9 cellular contexts compared by ENCODE assay signal in genomic region chr19:37817180-37817911, GRCh38. TPM values are rescaled to one million over a fixed set of nuclear protein-coding genes. Genes with fewer than 3 reads are reported as not detected.
DNase-seq lines count a peak whose midpoint lies in the region; ATAC-seq, FAIRE-seq and TF ChIP-seq lines count a peak whose summit lies in the region.
"Had no signal": no experiment of that assay in that cellular context is flagged by ENCODE, and none has a peak within 500 bp of the region (broad histone marks: within the 10 kb centered on the region; RNA-seq: fewer than 3 reads in every experiment).

No MANE protein-coding gene starts in this region.

- FAIRE-seq in astrocyte (lab: Jason Lieb, UNC) = no peak

- H3K79me2 ChIP-seq in astrocyte (ENCODE audit: insufficient read depth, low read length) (no peaks in the 10 kb centered on the region), hepatocyte (no peaks in the 10 kb centered on the region)

- H3K9me3 Mint-ChIP-seq in astrocyte (ENCODE audit: unreplicated experiment) = peaks cover 34% of the 10 kb centered on the region

- H4K20me1 ChIP-seq in astrocyte (ENCODE audit: insufficient read depth, low read length) (no peaks in the 10 kb centered on the region), hepatocyte (ENCODE audit: insufficient read depth, poor library complexity, severe bottlenecking) (no peaks in the 10 kb centered on the region)

- H2AFZ ChIP-seq in astrocyte (ENCODE audit: low read depth, low read length) (peak overlapping the region; percentile 91), hepatocyte (peak overlapping the region; percentile 84)

- H3K4me1 Mint-ChIP-seq in astrocyte (ENCODE audit: low read depth, unreplicated experiment) = no peaks in the 10 kb centered on the region

- DNase-seq in CD1c-positive myeloid dendritic cell (ENCODE audit: extremely low spot score) = peak; percentile 17
- peak; percentile 99 for DNase-seq in NCI-H2227 (lab: John Stamatoyannopoulos, UW; ENCODE audit: unreplicated experiment)
- peak; percentile 27 for DNase-seq in astrocyte (ENCODE audit: low read depth)
- DNase-seq in hepatocyte (ENCODE audit: low spot score) = peak; percentile 78
- DNase-seq in prostate gland (ENCODE audit: low spot score) = peak; percentile 63
- no peak for DNase-seq in HT-29 (ENCODE audit: low spot score)
- no peak for DNase-seq in GF-D8 (lab: John Stamatoyannopoulos, UW)

- no peak overlapping the region for H3K27ac Mint-ChIP-seq in astrocyte (ENCODE audit: unreplicated experiment)

- H3K27me3 ChIP-seq in astrocyte (ENCODE audit: insufficient read depth, low read length) (no peaks in the 10 kb centered on the region), hepatocyte (no peaks in the 10 kb centered on the region), prostate gland (replicated peaks; ENCODE audit: insufficient read depth) (no peaks in the 10 kb centered on the region)

- intact Hi-C loops in prostate gland (cut with DNase I) = no loop called here

- H3K9me2 ChIP-seq in hepatocyte (replicated peaks; ENCODE audit: insufficient read depth) = no peaks in the 10 kb centered on the region

- WGBS in hepatocyte (ENCODE audit: low lambda C conversion rate, missing lambda C conversion rate) = 47% methylated on average over 60 of the region's 60 CpGs
- WGBS in prostate gland = 2% methylated on average over 50 of the region's 60 CpGs

- peak overlapping the region; percentile 48 for H3K9ac ChIP-seq in astrocyte (ENCODE audit: low read length)

- TF ChIP-seq CTCF in astrocyte (IDR thresholded peaks at IDR 0.05; ENCODE audit: insufficient read depth, low read depth, low read length) (no peak), hepatocyte (IDR thresholded peaks at IDR 0.05; ENCODE audit: poor library complexity) (no peak), prostate gland (IDR thresholded peaks at IDR 0.05) (no peak)

- TF ChIP-seq POLR2A in prostate gland (IDR thresholded peaks at IDR 0.05) = no peak

- H3K4me3 ChIP-seq in astrocyte (ENCODE audit: insufficient read depth, low read depth, low read length) (peak overlapping the region; percentile 48), hepatocyte (peak overlapping the region; percentile 20), prostate gland (peak overlapping the region; percentile 38 to 66)

- H3K4me1 ChIP-seq in astrocyte (ENCODE audit: insufficient read depth, low read length) = peaks cover 5% of the 10 kb centered on the region
- H3K4me1 ChIP-seq in hepatocyte (ENCODE audit: insufficient read depth) = no peaks in the 10 kb centered on the region
- H3K4me1 ChIP-seq in prostate gland (replicated peaks) = no peaks in the 10 kb centered on the region

- no peak overlapping the region for H3K4me3 Mint-ChIP-seq in astrocyte (ENCODE audit: unreplicated experiment)

- H3K27me3 Mint-ChIP-seq in astrocyte (ENCODE audit: low read depth, unreplicated experiment) = no peaks in the 10 kb centered on the region

- H3K36me3 Mint-ChIP-seq in astrocyte (ENCODE audit: low read depth, unreplicated experiment) = no peaks in the 10 kb centered on the region

- H3K36me3 ChIP-seq in astrocyte (ENCODE audit: insufficient read depth, low read length) = no peaks in the 10 kb centered on the region
- H3K36me3 ChIP-seq in hepatocyte (replicated peaks; ENCODE audit: insufficient read depth, low read depth) = no peaks in the 10 kb centered on the region
- H3K36me3 ChIP-seq in prostate gland = no peaks in the 10 kb centered on the region

- H3K27ac ChIP-seq in astrocyte (ENCODE audit: low read depth, low read length) (no peak overlapping the region), hepatocyte (peak overlapping the region; percentile 46), prostate gland (peak overlapping the region; percentile 37 to 39)
- H3K27ac ChIP-seq: epithelial cell of prostate had no signal

- H3K9me3 ChIP-seq in astrocyte (ENCODE audit: insufficient read depth, low read depth, low read length) (peaks cover 13% of the 10 kb centered on the region), hepatocyte (ENCODE audit: low read depth) (no peaks in the 10 kb centered on the region), prostate gland (no peaks in the 10 kb centered on the region)

- no peak for ATAC-seq in GM19395 (IDR thresholded peaks at IDR 0.05; ENCODE audit: unreplicated experiment)

- H3K4me2 ChIP-seq in astrocyte (ENCODE audit: low read length) (peak overlapping the region; percentile 85), hepatocyte (peak overlapping the region; percentile 80)

RNA-seq across cellular contexts. Expression of gene ZNF573, which starts 38.0 kb away (rescaled TPM):
- 8.1 and 8.6 TPM in 2 replicates for total RNA-seq in astrocyte
- total RNA-seq in hepatocyte = 5.0 and 8.1 TPM in 2 replicates
- 4.4 and 9.2 TPM in 2 replicates for polyA plus RNA-seq in hepatocyte
- 1 to 10 TPM; 5.9 to 8.4 TPM for total RNA-seq in prostate gland
- 0.48 and 0.97 TPM in 2 replicates for total RNA-seq in HT-29 (2014; rRNA removed; shearing (Covaris generic))

Comparison
In these comparisons a context has a peak if more than half of its experiments do, and no peak if none do; other contexts are left out.
1. DNase-seq: peak in CD1c-positive myeloid dendritic cell (single experiment), NCI-H2227 (single experiment), astrocyte (single experiment), hepatocyte (single experiment) and prostate gland (single experiment); none in HT-29 (single experiment) and GF-D8 (single experiment).
2. Peak in every context shown above with its lines, with median percentiles within 50 percentile points of each other: H3K4me3 ChIP-seq.